In genomic region chr14:67263499-67264149, GRCh38 we compare ENCODE assay signal across 2 cellular contexts.
TF ChIP-seq lines count a peak whose summit lies in the region.

No MANE protein-coding gene starts in this region.

TF ChIP-seq in A549, 52 proteins besides CTCF, POLR2A, EP300 and RAD21:
- TF ChIP-seq NPAS2 (CRISPR knock-in tag; IDR thresholded peaks at IDR 0.05; ENCODE audit: borderline replicate concordance) (no peak), SMC3 (IDR thresholded peaks at IDR 0.05) (no peak)

TF ChIP-seq in HepG2, 621 proteins besides CTCF, POLR2A, EP300 and RAD21:
- TF ChIP-seq ZNF451 (CRISPR knock-in tag; IDR thresholded peaks at IDR 0.05) = no peak
- no peak for TF ChIP-seq PCBP2 (optimal IDR thresholded peaks at IDR 0.05; ENCODE audit: low read depth, low read length, poor library complexity, severe bottlenecking)
- no peak for TF ChIP-seq BHLHE40 (IDR thresholded peaks at IDR 0.05; ENCODE audit: low read length)
- TF ChIP-seq RBFOX2 (IDR thresholded peaks at IDR 0.05; ENCODE audit: low read depth, low read length) = no peak
- peak; percentile 38 for TF ChIP-seq ZNF121 (CRISPR knock-in tag; IDR thresholded peaks at IDR 0.05)
TF ChIP-seq in HepG2: peak in this region for 1.
